Comparison of ENCODE assay signal across 9 cellular contexts in genomic region chr3:186520957-186521842, GRCh38. TPM values are rescaled to one million over a fixed set of nuclear protein-coding genes. Genes with fewer than 3 reads are reported as not detected.
DNase-seq lines count a peak whose midpoint lies in the region; ATAC-seq and TF ChIP-seq lines count a peak whose summit lies in the region.
"Had no signal": no experiment of that assay in that cellular context is flagged by ENCODE, and none has a peak within 500 bp of the region (broad histone marks: within the 10 kb centered on the region; RNA-seq: fewer than 3 reads in every experiment).

No MANE protein-coding gene starts in this region.

- H3K36me3 ChIP-seq in spleen (no peaks in the 10 kb centered on the region), sigmoid colon (no peaks in the 10 kb centered on the region)

- ATAC-seq in HG02610 (IDR thresholded peaks at IDR 0.05; ENCODE audit: unreplicated experiment): peak; percentile 64

- H3K27ac ChIP-seq in spleen (peak overlapping the region in 3 of 8 donors; percentile 44 to 64 (median 52)), sigmoid colon (no peak overlapping the region)

- intact Hi-C loops in spleen (cut with DNase I; ENCODE audit: low total_unique reads): no loop called here
- intact Hi-C loops in sigmoid colon (cut with DNase I): no loop called here

- TF ChIP-seq POLR2A in spleen (IDR thresholded peaks at IDR 0.05) (no peak), sigmoid colon (IDR thresholded peaks at IDR 0.05) (no peak)

- WGBS in spleen, 5 donors: 69 to 81% (median 73%) methylated on average over 10 of the region's 10 CpGs
- 66 to 67% methylated on average over 10 of the region's 10 CpGs for WGBS in sigmoid colon, 2 donors

- TF ChIP-seq EP300 in sigmoid colon (IDR thresholded peaks at IDR 0.05): no peak

- peak; percentile 38 for DNase-seq in activated naive CD4-positive, alpha-beta T cell treated with Interleukin-2 at 50 U/mL for 16 hours
- DNase-seq in activated naive CD4-positive, alpha-beta T cell (lab: John Stamatoyannopoulos, UW): no peak
- DNase-seq in NCI-H2107 (lab: John Stamatoyannopoulos, UW) (peak; percentile 44), spleen (peak; percentile 78), sigmoid colon (no peak), mucosa of gallbladder (ENCODE audit: low spot score) (no peak), GM03348 (ENCODE audit: low spot score) (no peak)
- DNase-seq: effector memory CD4-positive, alpha-beta T cell had no signal

- peaks cover 0 to 11% (median 0%) of the 10 kb centered on the region in 7 donors for H3K27me3 ChIP-seq in spleen (replicated peaks in 1 of 7)
- H3K27me3 ChIP-seq in sigmoid colon: no peaks in the 10 kb centered on the region

- TF ChIP-seq CTCF in spleen (IDR thresholded peaks at IDR 0.05 in 8 of 11, conservative IDR thresholded peaks at IDR 0.05 in 3 of 11) (no peak), sigmoid colon (IDR thresholded peaks at IDR 0.05) (no peak)

- H3K9me3 ChIP-seq in spleen: peaks cover 0 to 8% (median 0%) of the 10 kb centered on the region in 8 donors
- H3K9me3 ChIP-seq in sigmoid colon: no peaks in the 10 kb centered on the region

- H3K4me3 ChIP-seq in spleen (no peak overlapping the region), sigmoid colon (no peak overlapping the region)

- H3K4me1 ChIP-seq in spleen (peaks cover 3 to 51% (median 32%) of the 10 kb centered on the region in 6 donors), sigmoid colon (no peaks in the 10 kb centered on the region)

RNA-seq across cellular contexts. Expression of gene CRYGS, which starts 23.0 kb away (rescaled TPM):
- total RNA-seq in spleen (1 to 10 TPM; 4.2 to 7.7 (median 5.9) TPM), sigmoid colon (1 to 10 TPM; 1.5 to 5.0 (median 3.3) TPM), mucosa of gallbladder (2.7 TPM)
- polyA plus RNA-seq in spleen (10 to 100 TPM in 2 of 3 donors, 1 to 10 TPM in 1; 7.7 to 24.8 (median 12.1) TPM), sigmoid colon (1 to 10 TPM in 1 of 3 donors, not detected in 2; 2.7 TPM)

RNA-seq across cellular contexts. Expression of gene TBCCD1, which starts 45.9 kb away (rescaled TPM):
- total RNA-seq in spleen (10 to 100 TPM in 6 of 7 donors, 1 to 10 TPM in 1; 9.8 to 22.1 (median 14.4) TPM), sigmoid colon (10 to 100 TPM in 3 of 4 donors, 1 to 10 TPM in 1; 9.7 to 14.3 (median 11.4) TPM), mucosa of gallbladder (11.0 TPM)
- polyA plus RNA-seq in spleen (1 to 10 TPM; 3.7 to 5.1 (median 3.9) TPM), sigmoid colon (1 to 10 TPM; 4.9 to 6.6 (median 6.3) TPM)

RNA-seq across cellular contexts. Expression of gene DNAJB11, which starts 49.3 kb away (rescaled TPM):
- total RNA-seq in spleen (10 to 100 TPM; 33.0 to 98.2 (median 48.6) TPM), sigmoid colon (10 to 100 TPM; 17.2 to 33.1 (median 26.2) TPM), mucosa of gallbladder (48.1 TPM)
- polyA plus RNA-seq in spleen (10 to 100 TPM; 27.5 to 29.1 (median 27.8) TPM), sigmoid colon (10 to 100 TPM; 10.8 to 73.3 (median 19.0) TPM)

Comparison
In these comparisons a context has a peak if more than half of its experiments do, and no peak if none do; other contexts are left out.
1. DNase-seq: peak in activated naive CD4-positive, alpha-beta T cell treated with Interleukin-2 at 50 U/mL for 16 hours (single experiment), NCI-H2107 (single experiment) and spleen (single experiment); none in activated naive CD4-positive, alpha-beta T cell (0 of 4), sigmoid colon (single experiment), mucosa of gallbladder (single experiment) and GM03348 (single experiment).